12 cellular contexts compared by ENCODE assay signal in genomic region chr17:38885044-38885727, GRCh38. TPM values are rescaled to one million over a fixed set of nuclear protein-coding genes. Genes with fewer than 3 reads are reported as not detected.
DNase-seq lines count a peak whose midpoint lies in the region; ATAC-seq and TF ChIP-seq lines count a peak whose summit lies in the region.
"Had no signal": no experiment of that assay in that cellular context is flagged by ENCODE, and none has a peak within 500 bp of the region (broad histone marks: within the 10 kb centered on the region; RNA-seq: fewer than 3 reads in every experiment).

No MANE protein-coding gene starts in this region.

- H3K9me3 Mint-ChIP-seq in dendritic cell treated with granulocyte-macrophage colony-stimulating factor and Interleukin-4, amounts not matched to agents 40 ng/mL and 50 ng/mL, for 4 days, result no peaks in the 10 kb centered on the region
- no peaks in the 10 kb centered on the region for H3K9me3 Mint-ChIP-seq in naive B cell

- TF ChIP-seq CTCF in heart right ventricle (IDR thresholded peaks at IDR 0.05) (no peak), foreskin fibroblast (IDR thresholded peaks at IDR 0.05; ENCODE audit: low read depth, low read length) (no peak)

- intact Hi-C loops in heart right ventricle (cut with DNase I) (no loop called here), left cardiac atrium (cut with DNase I) (no loop called here)
- intact Hi-C loops in dendritic cell treated with granulocyte-macrophage colony-stimulating factor and Interleukin-4, amounts not matched to agents 40 ng/mL and 50 ng/mL, for 4 days (cut with micrococcal nuclease), result no loop called here

- H3K4me1 ChIP-seq in heart right ventricle, result peaks cover 41 to 88% (median 68%) of the 10 kb centered on the region in 9 donors

- H3K36me3 ChIP-seq in heart right ventricle, result peaks cover 0 to 88% (median 8%) of the 10 kb centered on the region in 9 donors

- H3K9me3 ChIP-seq in heart right ventricle, result no peaks in the 10 kb centered on the region
- H3K9me3 ChIP-seq: SJCRH30 had no signal

- H3K27me3 ChIP-seq in heart right ventricle, result no peaks in the 10 kb centered on the region
- H3K27me3 ChIP-seq: SJCRH30 had no signal

- peaks cover 100% of the 10 kb centered on the region for H3K36me3 Mint-ChIP-seq in dendritic cell treated with granulocyte-macrophage colony-stimulating factor and Interleukin-4, amounts not matched to agents 40 ng/mL and 50 ng/mL, for 4 days (ENCODE audit: low read depth)
- H3K36me3 Mint-ChIP-seq in naive B cell, result no peaks in the 10 kb centered on the region

- peak overlapping the region in 8 of 10 donors; percentile 22 to 81 (median 72) for H3K27ac ChIP-seq in heart right ventricle
- H3K27ac ChIP-seq: SJCRH30 had no signal

- peak overlapping the region; percentile 63 for H3K4me3 Mint-ChIP-seq in dendritic cell treated with granulocyte-macrophage colony-stimulating factor and Interleukin-4, amounts not matched to agents 40 ng/mL and 50 ng/mL, for 4 days
- H3K4me3 Mint-ChIP-seq in naive B cell, result peak overlapping the region in 4 of 8 donors; percentile 33 to 72 (median 50)

- ATAC-seq in heart right ventricle, result peak in 2 of 8 donors; percentile 2 to 13
- ATAC-seq in left cardiac atrium, result no peak
- ATAC-seq in naive B cell (ENCODE audit: low read depth in 2 of 2), result no peak
- no peak for ATAC-seq in GM21528 (IDR thresholded peaks at IDR 0.05; ENCODE audit: low FRiP score, unreplicated experiment)

- no peak overlapping the region for H3K4me3 ChIP-seq in heart right ventricle
- no peak overlapping the region for H3K4me3 ChIP-seq in foreskin fibroblast (ENCODE audit: low read depth in 1 of 2, low read length in 2 of 2)
- H3K4me3 ChIP-seq: SJCRH30 had no signal

- no peaks in the 10 kb centered on the region for H3K27me3 Mint-ChIP-seq in dendritic cell treated with granulocyte-macrophage colony-stimulating factor and Interleukin-4, amounts not matched to agents 40 ng/mL and 50 ng/mL, for 4 days
- no peaks in the 10 kb centered on the region for H3K27me3 Mint-ChIP-seq in naive B cell

- peaks cover 89% of the 10 kb centered on the region for H3K4me1 Mint-ChIP-seq in dendritic cell treated with granulocyte-macrophage colony-stimulating factor and Interleukin-4, amounts not matched to agents 40 ng/mL and 50 ng/mL, for 4 days (ENCODE audit: low read depth)
- H3K4me1 Mint-ChIP-seq in naive B cell, result peaks cover 52 to 65% (median 54%) of the 10 kb centered on the region in 3 donors

- H3K27ac Mint-ChIP-seq in dendritic cell treated with granulocyte-macrophage colony-stimulating factor and Interleukin-4, amounts not matched to agents 40 ng/mL and 50 ng/mL, for 4 days, result peak overlapping the region; percentile 87
- H3K27ac Mint-ChIP-seq in naive B cell, result peak overlapping the region in 4 of 6 donors; percentile 47 to 79 (median 66)

- no peak for DNase-seq in heart right ventricle
- DNase-seq in left cardiac atrium, result no peak
- DNase-seq in naive B cell, result no peak
- DNase-seq in foreskin melanocyte, result no peak
- no peak for DNase-seq in cerebellum (ENCODE audit: low spot score)
- DNase-seq in foreskin fibroblast, result no peak
- DNase-seq: activated CD8-positive, alpha-beta memory T cell treated with anti-CD3 and anti-CD28 coated beads, Interleukin-2, amount 50 U/mL, for 4 hours; COR-L47; NCI-H2029 had no signal

- WGBS in heart right ventricle, 2 donors, result 65 to 70% methylated on average over 9 of the region's 9 CpGs

RNA-seq across cellular contexts. Expression of gene LASP1, which starts 15.3 kb away (rescaled TPM):
- total RNA-seq in heart right ventricle, result 10 to 100 TPM; 19.5 to 56.9 (median 23.0) TPM
- polyA plus RNA-seq in heart right ventricle, result 10 to 100 TPM; 21.3 to 25.4 TPM
- 10 to 100 TPM; 51.8 to 55.0 TPM for total RNA-seq in left cardiac atrium
- 10 to 100 TPM; 28.4 to 47.4 (median 41.8) TPM for polyA plus RNA-seq in naive B cell (ENCODE audit: low read depth in 6 of 6)
- 49.1 TPM for total RNA-seq in cerebellum

RNA-seq across cellular contexts. Expression of gene RPL23, which starts 31.7 kb away (rescaled TPM):
- total RNA-seq in heart right ventricle (100 to 1,000 TPM; 725 to 991 (median 835) TPM), left cardiac atrium (100 to 1,000 TPM; 892 to 925 TPM), cerebellum (723 TPM)
- polyA plus RNA-seq in heart right ventricle (1,000 to 10,000 TPM; 1,798 to 2,733 TPM), naive B cell (ENCODE audit: low read depth in 6 of 6) (1,000 to 10,000 TPM in 5 of 6 donors, 100 to 1,000 TPM in 1; 798 to 1,720 (median 1,485) TPM)
